In the genomic region with DNA sequence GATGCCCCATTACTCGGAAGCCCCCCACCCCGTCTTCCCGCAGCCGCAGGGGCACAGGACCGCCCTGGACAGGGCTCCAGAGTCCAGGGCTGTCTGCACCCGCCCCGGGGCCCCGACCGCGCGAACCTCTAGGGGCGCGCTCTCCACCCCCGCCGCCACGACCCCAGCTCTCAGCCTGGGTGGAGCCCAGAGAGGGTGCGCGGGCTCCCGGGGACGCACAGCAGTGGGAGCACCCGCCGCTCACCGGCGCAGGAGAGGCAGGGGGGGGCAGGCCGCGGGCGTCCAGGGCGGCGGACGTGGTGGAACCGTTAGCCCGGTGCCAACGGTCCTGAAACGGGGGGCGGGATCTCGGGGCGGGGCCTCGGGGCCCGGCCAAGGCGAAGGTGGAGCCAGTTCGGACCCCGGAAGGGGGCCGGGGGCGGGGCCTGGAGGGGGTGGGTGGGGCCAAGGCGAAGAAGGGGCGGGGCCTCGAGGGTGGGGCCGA, we compare ENCODE assay signal across 8 cellular contexts. TPM values are rescaled to one million over a fixed set of nuclear protein-coding genes. Genes with fewer than 3 reads are reported as not detected.
DNase-seq lines count a peak whose midpoint lies in the region; ATAC-seq and TF ChIP-seq lines count a peak whose summit lies in the region.

ATP8B3 (minus strand) TSS at position 335 of the 484 bp plus-strand sequence. CDS start 540 bp downstream, outside the sequence.

- peak within 1 kb of the TSS; percentile 87 for H3K4me2 ChIP-seq in GM23338
- H3K4me2 ChIP-seq in PC-3 (ENCODE audit: low read length) = peak within 1 kb of the TSS; percentile 91

- no peaks in the 10 kb centered on the region for H3K9me3 ChIP-seq in PC-3 (ENCODE audit: low read length)

- H2AFZ ChIP-seq in GM23338 (peak within 1 kb of the TSS; percentile 91; the same call in 1 of the 2 replicates), PC-3 (ENCODE audit: low read length) (peak within 1 kb of the TSS; percentile 75)

- H3K4me1 Mint-ChIP-seq in GM23338 (peaks cover 3% of the 10 kb centered on the region; the same call in 2 of the 3 replicates), nephron progenitor cell (peaks cover 14% of the 10 kb centered on the region)

- H3K36me3 Mint-ChIP-seq in GM23338 (ENCODE audit: low read depth) (0 out of 3 replicates have a peak, but pooled peaks cover 3% of the 10 kb centered on the region), nephron progenitor cell (ENCODE audit: low read depth) (no peaks in the 10 kb centered on the region)

- peak; percentile 100 for DNase-seq in GM10266 (ENCODE audit: extremely low spot score)
- DNase-seq in GM23338 (ENCODE audit: low spot score) = peak; percentile 61
- no peak for DNase-seq in PC-3
- DNase-seq in dorsolateral prefrontal cortex = no peak
- no peak for DNase-seq in nephron progenitor cell
- no peak for DNase-seq in hippocampal formation (lab: John Stamatoyannopoulos, UW)
- no peak for DNase-seq in GOT3 (lab: John Stamatoyannopoulos, UW)

- H3K4me3 Mint-ChIP-seq in GM23338 (peak within 1 kb of the TSS; percentile 83), nephron progenitor cell (peak within 1 kb of the TSS; percentile 87)

- H3K27ac Mint-ChIP-seq in GM23338 (peak within 1 kb of the TSS; percentile 96), nephron progenitor cell (peak within 1 kb of the TSS; percentile 90)

- no peaks in the 10 kb centered on the region for H4K20me1 ChIP-seq in GM23338 (replicated peaks; ENCODE audit: insufficient read depth)
- H4K20me1 ChIP-seq in PC-3 (ENCODE audit: low read length) = no peaks in the 10 kb centered on the region

- intact Hi-C loops in PC-3 (cut with micrococcal nuclease) (no loop called here), dorsolateral prefrontal cortex (cut with DNase I) (no loop called here)

- peak within 1 kb of the TSS; percentile 77 for H3K4me3 ChIP-seq in GM23338
- H3K4me3 ChIP-seq in PC-3 (ENCODE audit: low read length) = peak within 1 kb of the TSS; percentile 72
- H3K4me3 ChIP-seq in dorsolateral prefrontal cortex = peak within 1 kb of the TSS; percentile 44 to 79 (median 65)

- H3K36me3 ChIP-seq in GM23338 (ENCODE audit: insufficient read depth) (no peaks in the 10 kb centered on the region), PC-3 (ENCODE audit: low read depth, low read length) (no peaks in the 10 kb centered on the region)

- BruUV-seq in PC-3 (replicated peaks; lab: Mats Ljungman, UMichigan) = no TSS peak

- H3K27me3 ChIP-seq in GM23338 (ENCODE audit: insufficient read depth) = no peaks in the 10 kb centered on the region
- H3K27me3 ChIP-seq in PC-3 (ENCODE audit: low read length) = no peaks in the 10 kb centered on the region
- no peaks in the 10 kb centered on the region for H3K27me3 ChIP-seq in dorsolateral prefrontal cortex

- H3K9me2 ChIP-seq in GM23338 (ENCODE audit: insufficient read depth) (no peaks in the 10 kb centered on the region), PC-3 (replicated peaks; ENCODE audit: low read length) (no peaks in the 10 kb centered on the region)

- TF ChIP-seq CTCF in GM10266 (IDR thresholded peaks at IDR 0.05; ENCODE audit: control insufficient read depth, insufficient read depth, low read depth, missing control alignments) (no peak), GM23338 (conservative IDR thresholded peaks at IDR 0.05; ENCODE audit: low read depth in 2 of 2) (peak; percentile 38 to 41), PC-3 (conservative IDR thresholded peaks at IDR 0.05; ENCODE audit: low read depth, low read length) (0 out of 2 replicates have a peak, but pooled peaks have one; percentile 32), dorsolateral prefrontal cortex (IDR thresholded peaks at IDR 0.05 in 54 of 56, conservative IDR thresholded peaks at IDR 0.05 in 2 of 56; ENCODE audit: low read depth in 1 of 56, partially characterized antibody in 56 of 56) (no peak), nephron progenitor cell (IDR thresholded peaks at IDR 0.05) (no peak)

- ATAC-seq in GM23338 (peak; percentile 33), PC-3 (peak; percentile 16), HG03025 (IDR thresholded peaks at IDR 0.05; ENCODE audit: low FRiP score, unreplicated experiment) (no peak)

- H3K79me2 ChIP-seq in GM23338 (replicated peaks; ENCODE audit: insufficient read depth) (no peaks in the 10 kb centered on the region), PC-3 (ENCODE audit: low read length) (no peaks in the 10 kb centered on the region)

- H3F3A ChIP-seq in GM23338 (replicated peaks; ENCODE audit: low read depth) (0 out of 2 replicates have a peak, but pooled peaks cover 5% of the 10 kb centered on the region), PC-3 (ENCODE audit: low read length, unreplicated experiment) (no peaks in the 10 kb centered on the region)

- peak within 1 kb of the TSS; percentile 59 for H3K9ac ChIP-seq in PC-3 (ENCODE audit: low read length)

- POLR2A ChIA-PET in PC-3 (lab: Charles Lee; ENCODE audit: unreplicated experiment) = no interaction called here

- H3K27me3 Mint-ChIP-seq in GM23338 (ENCODE audit: insufficient read depth, low read depth, poor library complexity) = peaks cover 24% of the 10 kb centered on the region
- H3K27me3 Mint-ChIP-seq in nephron progenitor cell (ENCODE audit: low read depth, poor library complexity) = peaks cover 29% of the 10 kb centered on the region

- CTCF ChIA-PET in PC-3 (lab: Charles Lee) = no interaction called here

- H3K4me1 ChIP-seq in GM23338 (ENCODE audit: insufficient read depth) = no peaks in the 10 kb centered on the region
- H3K4me1 ChIP-seq in PC-3 (ENCODE audit: insufficient read depth, low read length) = peaks cover 15% of the 10 kb centered on the region

- H3K9me3 Mint-ChIP-seq in GM23338 (no peaks in the 10 kb centered on the region), nephron progenitor cell (no peaks in the 10 kb centered on the region)

- H3K27ac ChIP-seq in GM23338 (ENCODE audit: low read depth) (peak within 1 kb of the TSS; percentile 86), PC-3 (ENCODE audit: low read length) (peak within 1 kb of the TSS; percentile 36), dorsolateral prefrontal cortex (peak within 1 kb of the TSS in 42 of 59 donors; percentile 10 to 91 (median 64))

TF ChIP-seq in GM23338, 12 proteins besides CTCF, POLR2A, EP300 and RAD21:
- TF ChIP-seq POLR2AphosphoS5 (IDR thresholded peaks at IDR 0.05; ENCODE audit: low read depth) (no peak), EZH2phosphoT487 (IDR thresholded peaks at IDR 0.05; ENCODE audit: unreplicated experiment) (no peak), EZH2 (IDR thresholded peaks at IDR 0.05; ENCODE audit: low read depth, unreplicated experiment) (no peak), ZNF331 (CRISPR knock-in tag; IDR thresholded peaks at IDR 0.05; ENCODE audit: low read depth) (no peak), CREB1 (CRISPR knock-in tag; IDR thresholded peaks at IDR 0.05; ENCODE audit: low read depth) (no peak)

RNA-seq across cellular contexts. Expression of gene ATP8B3, which starts in this region (rescaled TPM):
- total RNA-seq in GM23338 (2014; rRNA removed; shearing (Covaris generic)) = 2.8 and 6.0 TPM in 2 replicates
- 1.7 and 2.1 TPM in 2 replicates for polyA plus RNA-seq in GM23338 (2016; fragmentation: Nextera tagmentation; extraction: Ambion mirVana)
- total RNA-seq in PC-3 (2014; rRNA removed) = 3.9 and 4.2 TPM in 2 replicates
- total RNA-seq in dorsolateral prefrontal cortex = 1 to 10 TPM in 31 of 120 experiments, under 1 TPM in 87, not detected in 2; 0.11 to 2.1 (median 0.64) TPM

Comparison
In these comparisons a context has a peak if more than half of its experiments do, and no peak if none do; other contexts are left out.
1. DNase-seq: peak in GM10266 (single experiment) and GM23338 (single experiment); none in PC-3 (single experiment), dorsolateral prefrontal cortex (0 of 10), nephron progenitor cell (single experiment), hippocampal formation (0 of 2) and GOT3 (single experiment).
2. CTCF ChIP-seq: peak in GM23338 (2 of 2) and PC-3 (single experiment); none in GM10266 (single experiment), dorsolateral prefrontal cortex (0 of 56) and nephron progenitor cell (single experiment).
3. H3K27ac ChIP-seq: peak in every context shown above with its lines; median percentile 86 in GM23338; 64 in dorsolateral prefrontal cortex; 36 in PC-3.
4. Peak in every context shown above with its lines, with median percentiles within 50 percentile points of each other: H3K4me3 ChIP-seq.